Comparison of ENCODE assay signal across 7 cellular contexts in genomic region chr7:143299840-143300239, GRCh38. TPM values are rescaled to one million over a fixed set of nuclear protein-coding genes. Genes with fewer than 3 reads are reported as not detected.
DNase-seq lines count a peak whose midpoint lies in the region; ATAC-seq and TF ChIP-seq lines count a peak whose summit lies in the region.

No MANE protein-coding gene starts in this region.

- peaks cover 49% of the 10 kb centered on the region for H3K4me1 Mint-ChIP-seq in activated T-cell treated with anti-CD3 and anti-CD28 coated beads, Interleukin-2, amount 50 U/mL, for 24 hours (ENCODE audit: low read depth)

- peak; percentile 72 for TF ChIP-seq CTCF in GM13977 (IDR thresholded peaks at IDR 0.05; ENCODE audit: extremely low read depth, insufficient read depth, missing control alignments)
- TF ChIP-seq CTCF in gastroesophageal sphincter (IDR thresholded peaks at IDR 0.05) = peak; percentile 13 to 56 (median 23)

- H3K27ac ChIP-seq in gastroesophageal sphincter = no peak overlapping the region

- H3K27ac Mint-ChIP-seq in activated T-cell treated with anti-CD3 and anti-CD28 coated beads, Interleukin-2, amount 50 U/mL, for 24 hours = peak overlapping the region; percentile 74

- no peaks in the 10 kb centered on the region for H3K9me3 Mint-ChIP-seq in activated T-cell treated with anti-CD3 and anti-CD28 coated beads, Interleukin-2, amount 50 U/mL, for 24 hours

- H3K4me1 ChIP-seq in gastroesophageal sphincter = peaks cover 0 to 28% (median 0%) of the 10 kb centered on the region in 3 donors

- TF ChIP-seq EP300 in gastroesophageal sphincter (IDR thresholded peaks at IDR 0.05) = no peak

- no peak for DNase-seq in GM13977 (ENCODE audit: low spot score)
- DNase-seq in NCI-H1048 (lab: John Stamatoyannopoulos, UW) = peak; percentile 6
- peak; percentile 65 for DNase-seq in activated T-cell treated with anti-CD3 and anti-CD28 coated beads, Interleukin-2, amount 50 U/mL, for 24 hours
- peak; percentile 67 for DNase-seq in stimulated activated CD4-positive, alpha-beta T cell treated with anti-CD3 and anti-CD28 coated beads, Interleukin-15, amount 100 ng/mL, for 24 hours
- no peak for DNase-seq in NCI-H2107 (lab: John Stamatoyannopoulos, UW)

- ATAC-seq in gastroesophageal sphincter (no peak), HG02623 (IDR thresholded peaks at IDR 0.05; ENCODE audit: unreplicated experiment) (no peak)

- H3K4me3 ChIP-seq in gastroesophageal sphincter = no peak overlapping the region

- H3K4me3 Mint-ChIP-seq in activated T-cell treated with anti-CD3 and anti-CD28 coated beads, Interleukin-2, amount 50 U/mL, for 24 hours = no peak overlapping the region

- TF ChIP-seq POLR2A in gastroesophageal sphincter (IDR thresholded peaks at IDR 0.05) = no peak

- no peaks in the 10 kb centered on the region for H3K27me3 Mint-ChIP-seq in activated T-cell treated with anti-CD3 and anti-CD28 coated beads, Interleukin-2, amount 50 U/mL, for 24 hours

- H3K27me3 ChIP-seq in gastroesophageal sphincter = no peaks in the 10 kb centered on the region

- in situ Hi-C loops in GM13977 (cut with MboI; ENCODE audit: low pct_unique_long_range_greater_than_20kb, low sequenced_read_pairs, unreplicated experiment) = loop anchor here (10.0 kb wide), 1 partner anchor 45 kb away; no protein-coding TSS in a partner anchor

- peaks cover 0 to 100% of the 10 kb centered on the region in 2 donors for H3K36me3 ChIP-seq in gastroesophageal sphincter

- 31 to 68% methylated on average over 4 to 7 of the region's 8 CpGs for WGBS in gastroesophageal sphincter (ENCODE audit: low coverage in 1 of 2), 2 donors

- peaks cover 94% of the 10 kb centered on the region for H3K36me3 Mint-ChIP-seq in activated T-cell treated with anti-CD3 and anti-CD28 coated beads, Interleukin-2, amount 50 U/mL, for 24 hours (ENCODE audit: low read depth)

- H3K9me3 ChIP-seq in gastroesophageal sphincter = no peaks in the 10 kb centered on the region

RNA-seq across cellular contexts. Expression of gene CASP2, which starts 11.7 kb away (rescaled TPM):
- 10 to 100 TPM; 10.1 to 14.5 (median 13.6) TPM for total RNA-seq in gastroesophageal sphincter

RNA-seq across cellular contexts. Expression of gene TMEM139, which starts 15.1 kb away (rescaled TPM):
- total RNA-seq in gastroesophageal sphincter = 1 to 10 TPM in 1 of 4 donors, under 1 TPM in 2, not detected in 1; 0.40 to 1.4 (median 0.49) TPM

RNA-seq across cellular contexts. Expression of gene CLCN1, which starts 16.1 kb away (rescaled TPM):
- not detected for total RNA-seq in gastroesophageal sphincter

RNA-seq across cellular contexts. Expression of gene GSTK1, which starts 36.6 kb away (rescaled TPM):
- 100 to 1,000 TPM in 3 of 4 donors, 10 to 100 TPM in 1; 98.1 to 128 (median 120) TPM for total RNA-seq in gastroesophageal sphincter

Comparison
In these comparisons a context has a peak if more than half of its experiments do, and no peak if none do; other contexts are left out.
1. DNase-seq: peak in NCI-H1048 (single experiment), activated T-cell treated with anti-CD3 and anti-CD28 coated beads, Interleukin-2, amount 50 U/mL, for 24 hours (single experiment) and stimulated activated CD4-positive, alpha-beta T cell treated with anti-CD3 and anti-CD28 coated beads, Interleukin-15, amount 100 ng/mL, for 24 hours (single experiment); none in GM13977 (single experiment) and NCI-H2107 (single experiment).